8 cellular contexts compared by ENCODE assay signal in the genomic region with DNA sequence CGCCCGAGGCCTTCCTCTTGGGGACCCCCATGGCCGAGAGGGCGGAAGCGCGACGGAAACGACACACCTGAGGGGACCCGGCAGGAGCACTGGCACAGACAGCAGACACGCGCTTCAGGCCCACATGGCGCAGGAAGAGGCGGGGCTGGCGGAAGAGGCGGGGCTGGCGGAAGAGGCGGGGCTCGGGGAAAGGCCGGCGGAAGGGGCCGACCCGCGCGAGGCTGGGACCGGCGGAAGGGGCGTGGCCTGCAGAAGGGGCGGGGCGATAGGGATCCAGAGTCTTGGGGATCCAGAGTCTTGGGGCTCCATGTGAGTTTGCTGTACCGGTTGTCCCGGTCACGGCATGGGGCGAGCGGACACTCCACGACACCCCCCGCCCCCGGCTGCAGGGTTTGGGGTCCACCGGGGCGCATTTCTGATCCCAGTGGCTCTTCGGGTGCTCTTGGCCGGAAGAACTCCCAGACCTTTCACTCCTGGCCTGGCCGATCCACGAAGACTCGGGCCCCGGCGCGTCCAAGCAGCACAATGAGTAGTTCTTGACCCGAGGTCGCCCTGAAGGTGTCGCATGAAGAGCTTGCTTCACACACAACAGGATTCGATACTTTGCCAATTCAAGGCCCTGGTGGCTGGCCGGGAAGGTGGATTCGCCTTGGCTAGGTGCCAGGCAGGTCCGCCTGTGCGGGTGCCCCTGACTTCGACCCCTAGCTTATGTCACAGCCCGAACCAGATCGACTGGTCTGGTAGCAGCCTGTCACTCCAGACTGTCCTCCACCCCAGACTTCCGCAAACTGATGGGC. TPM values are rescaled to one million over a fixed set of nuclear protein-coding genes. Genes with fewer than 3 reads are reported as not detected.
DNase-seq lines count a peak whose midpoint lies in the region; FAIRE-seq and TF ChIP-seq lines count a peak whose summit lies in the region.

A gene with protein sequence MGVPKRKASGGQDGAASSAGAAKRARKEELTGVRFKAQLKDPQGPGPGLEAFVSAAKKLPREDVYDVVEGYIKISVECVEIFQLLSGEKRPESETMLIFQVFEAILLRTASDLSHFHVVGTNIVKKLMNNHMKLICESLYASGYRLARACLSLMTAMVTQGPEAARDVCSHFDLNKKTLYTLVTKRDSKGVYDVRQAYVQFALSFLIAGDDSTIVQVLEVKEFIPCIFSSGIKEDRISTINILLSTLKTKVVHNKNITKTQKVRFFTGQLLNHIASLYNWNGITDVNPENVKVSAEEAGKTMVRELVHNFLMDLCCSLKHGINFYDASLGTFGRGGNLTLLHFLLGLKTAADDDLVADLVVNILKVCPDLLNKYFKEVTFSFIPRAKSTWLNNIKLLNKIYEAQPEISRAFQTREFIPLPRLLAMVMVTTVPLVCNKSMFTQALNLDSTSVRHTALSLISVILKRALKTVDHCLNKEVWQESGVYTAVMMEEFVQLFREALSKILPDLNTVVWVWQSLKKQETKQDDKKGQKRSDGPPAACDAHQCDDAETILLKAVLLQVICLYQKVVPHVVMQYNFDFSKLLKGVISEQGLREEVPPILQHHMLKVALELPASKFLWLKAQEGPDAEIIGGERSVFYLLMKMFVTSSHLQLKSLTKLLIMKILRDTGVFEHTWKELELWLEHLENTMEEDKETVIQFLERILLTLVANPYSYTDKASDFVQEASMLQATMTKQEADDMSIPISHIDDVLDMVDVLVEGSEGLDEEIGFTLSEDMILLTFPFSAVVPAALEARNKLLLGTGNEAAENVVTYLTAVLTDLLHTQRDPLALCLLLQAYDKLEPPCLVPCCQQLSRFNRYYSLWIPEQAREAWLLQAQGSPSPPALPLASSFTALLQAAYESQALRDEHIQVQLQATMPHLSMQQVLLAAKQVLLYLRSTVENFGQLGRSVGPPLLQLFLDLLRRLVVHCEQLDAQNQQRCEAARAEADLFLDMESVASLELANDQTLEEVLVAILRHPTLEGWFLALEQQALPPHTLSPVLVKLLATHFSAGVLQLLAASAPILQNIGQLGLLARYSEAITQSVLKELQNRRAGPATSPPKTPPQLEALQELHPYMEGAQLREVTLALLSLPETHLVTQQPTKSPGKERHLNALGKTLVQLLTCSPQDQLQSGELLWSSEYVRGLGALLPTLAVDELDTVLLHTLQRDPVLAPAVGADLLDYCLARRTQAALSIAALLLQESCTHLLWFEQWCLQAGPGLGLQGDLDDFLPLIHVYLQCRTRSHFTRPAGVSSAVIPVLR (N-terminal part only) (minus strand): TSS at position 133 of the 797 bp plus-strand sequence. CDS start 102 bp downstream, at position 31.

- TF ChIP-seq CTCF in GM20000 (IDR thresholded peaks at IDR 0.05; ENCODE audit: extremely low read depth, missing control alignments) (no peak), endodermal cell (conservative IDR thresholded peaks at IDR 0.05) (no peak)

- H3K27me3 Mint-ChIP-seq in endodermal cell (ENCODE audit: insufficient read depth), result peaks cover 45% of the 10 kb centered on the region

- WGBS in endodermal cell (ENCODE audit: insufficient coverage in 1 of 2, insufficient read length in 1 of 2), 2 experiments, result 27 to 28% methylated on average over 42 to 59 of the region's 59 CpGs
- 35 to 45% methylated on average over 43 to 52 of the region's 59 CpGs for WGBS in mesodermal cell (ENCODE audit: insufficient coverage in 2 of 2), 2 experiments

- peak within 1 kb of the TSS; percentile 61 for H3K9ac ChIP-seq in endodermal cell (ENCODE audit: extremely low read depth, low read length, poor library complexity, severe bottlenecking)

- H3K4me1 Mint-ChIP-seq in endodermal cell, result peaks cover 16% of the 10 kb centered on the region

- H3K9me3 ChIP-seq in endodermal cell (ENCODE audit: control insufficient read depth, low read length) (peaks cover 7% of the 10 kb centered on the region), mesodermal cell (ENCODE audit: control insufficient read depth, low read length) (peaks cover 7% of the 10 kb centered on the region)

- H3K4me3 ChIP-seq in endodermal cell (ENCODE audit: low read length) (peak within 1 kb of the TSS; percentile 89), mesodermal cell (ENCODE audit: extremely low read depth, insufficient read depth, low read length, poor library complexity, severe bottlenecking) (peak within 1 kb of the TSS; percentile 96)

- H3K9me3 Mint-ChIP-seq in endodermal cell, result peaks cover 22% of the 10 kb centered on the region

- H3K36me3 ChIP-seq in endodermal cell (ENCODE audit: control insufficient read depth, insufficient read depth, low read length), result no peaks in the 10 kb centered on the region
- peaks cover 15% of the 10 kb centered on the region for H3K36me3 ChIP-seq in mesodermal cell (ENCODE audit: control insufficient read depth, insufficient read depth, low read length)

- H3K4me1 ChIP-seq in endodermal cell (ENCODE audit: control insufficient read depth, insufficient read depth, low read length), result no peaks in the 10 kb centered on the region
- peaks cover 8% of the 10 kb centered on the region for H3K4me1 ChIP-seq in mesodermal cell (ENCODE audit: control insufficient read depth, insufficient read depth, low read length, poor library complexity, severe bottlenecking)

- H3K4me3 Mint-ChIP-seq in endodermal cell, result peak within 1 kb of the TSS; percentile 74

- FAIRE-seq in HTR-8/SVneo (lab: Jason Lieb, UNC), result peak; percentile 51

- H3K27ac ChIP-seq in endodermal cell (ENCODE audit: low read depth, low read length), result no peak within 1 kb of the TSS
- H3K27ac ChIP-seq in mesodermal cell (ENCODE audit: low read depth, low read length, severe bottlenecking), result peak within 1 kb of the TSS; percentile 29

- H3K27ac Mint-ChIP-seq in endodermal cell, result no peak within 1 kb of the TSS

- DNase-seq in COLO829 (ENCODE audit: low spot score) (peak; percentile 82), GM20000 (ENCODE audit: low spot score) (peak; percentile 96), HTR-8/SVneo (ENCODE audit: insufficient read length, low spot score) (peak; percentile 87), NOMO-1 treated with dmso at 0.1 percent for 144 hours (lab: John Stamatoyannopoulos, UW; ENCODE audit: unreplicated experiment) (peak; percentile 73), endodermal cell (peak; percentile 97)
- peak; percentile 74 for DNase-seq in activated CD8-positive, alpha-beta memory T cell treated with anti-CD3 and anti-CD28 coated beads, Interleukin-2, amount 50 U/mL, for 1 hour (ENCODE audit: extremely low read depth)
- peak; percentile 87 to 88 for DNase-seq in stimulated activated CD8-positive, alpha-beta memory T cell treated with anti-CD3 and anti-CD28 coated beads, Interleukin-15, amount 100 ng/mL, for 4 hours (ENCODE audit: low read depth in 2 of 2)

- H3K27me3 ChIP-seq in endodermal cell (ENCODE audit: control insufficient read depth, insufficient read depth, low read length, poor library complexity, severe bottlenecking), result peaks cover 34% of the 10 kb centered on the region

- H3K36me3 Mint-ChIP-seq in endodermal cell (ENCODE audit: low read depth), result peaks cover 9% of the 10 kb centered on the region

RNA-seq across cellular contexts. Expression of the gene that starts here (rescaled TPM):
- 10 to 100 TPM in 1 of 2 donors, 1 to 10 TPM in 1; 9.4 to 14.0 TPM for total RNA-seq in endodermal cell
- 9.7 TPM for polyA plus RNA-seq in endodermal cell (2013, experiment 1 of 2)
- polyA plus RNA-seq in endodermal cell (2013, experiment 2 of 2), result 9.0 TPM
- polyA plus RNA-seq in mesodermal cell (2013, experiment 1 of 2), result 6.7 TPM
- 5.7 TPM for polyA plus RNA-seq in mesodermal cell (2013, experiment 2 of 2)
